Comparison of ENCODE assay signal across 11 cellular contexts in genomic region chr10:108789911-108790310, GRCh38.
A peak's percentile ranks its signal among the peaks of the same experiment; 100 is the strongest.
DNase-seq lines count a peak whose midpoint lies in the region; ATAC-seq and TF ChIP-seq lines count a peak whose summit lies in the region.
"Had no signal": no experiment of that assay in that cellular context is flagged by ENCODE, and none has a peak within 500 bp of the region (broad histone marks: within the 10 kb centered on the region; RNA-seq: fewer than 3 reads in every experiment).

No MANE protein-coding gene starts in this region.

- CTCF ChIA-PET in activated CD8-positive, alpha-beta T cell treated with anti-CD3 and anti-CD28 coated beads, Interleukin-2, amount 10 ng/mL, durations not matched to agents 7 days and 5 days (lab: Charles Lee), result no interaction called here

- no peaks in the 10 kb centered on the region for H3K36me3 ChIP-seq in RWPE2 (ENCODE audit: low read depth)

- no peaks in the 10 kb centered on the region for H3K4me1 Mint-ChIP-seq in activated naive CD8-positive, alpha-beta T cell treated with anti-CD3 and anti-CD28 coated beads for 36 hours
- H3K4me1 Mint-ChIP-seq in activated naive CD8-positive, alpha-beta T cell treated with anti-CD3 and anti-CD28 coated beads, Interleukin-2, amount 50 U/mL, for 24 hours, result no peaks in the 10 kb centered on the region
- H3K4me1 Mint-ChIP-seq in stimulated activated naive B cell treated with anti-CD40 and anti-IgM and Interleukin-4, amounts not matched to agents 10 μg/mL and 1 μg/mL and 100 μg/mL, for 72 hours, result no peaks in the 10 kb centered on the region
- H3K4me1 Mint-ChIP-seq in activated CD8-positive, alpha-beta T cell treated with anti-CD3 and anti-CD28 coated beads, Interleukin-2, amount 10 ng/mL, durations not matched to agents 7 days and 5 days (ENCODE audit: low read depth), result no peaks in the 10 kb centered on the region

- no peaks in the 10 kb centered on the region for H3K9me3 ChIP-seq in RWPE2 (ENCODE audit: severe bottlenecking)

- H3K27ac Mint-ChIP-seq in activated naive CD8-positive, alpha-beta T cell treated with anti-CD3 and anti-CD28 coated beads for 36 hours, result peak overlapping the region; percentile 8
- H3K27ac Mint-ChIP-seq in activated naive CD8-positive, alpha-beta T cell treated with anti-CD3 and anti-CD28 coated beads, Interleukin-2, amount 50 U/mL, for 24 hours, result no peak overlapping the region
- no peak overlapping the region for H3K27ac Mint-ChIP-seq in stimulated activated naive B cell treated with anti-CD40 and anti-IgM and Interleukin-4, amounts not matched to agents 10 μg/mL and 1 μg/mL and 100 μg/mL, for 72 hours
- H3K27ac Mint-ChIP-seq in activated CD8-positive, alpha-beta T cell treated with anti-CD3 and anti-CD28 coated beads, Interleukin-2, amount 10 ng/mL, durations not matched to agents 7 days and 5 days, result no peak overlapping the region

- ATAC-seq in activated naive CD8-positive, alpha-beta T cell treated with anti-CD3 and anti-CD28 coated beads, Interleukin-2, amount 50 U/mL, for 24 hours, result no peak
- ATAC-seq in HG02981 (IDR thresholded peaks at IDR 0.05; ENCODE audit: unreplicated experiment) (peak; percentile 80), RWPE2 (ENCODE audit: low read depth) (peak; percentile 95)
- ATAC-seq in stimulated activated naive B cell treated with anti-CD40 and anti-IgM and Interleukin-4, amounts not matched to agents 10 μg/mL and 1 μg/mL and 100 μg/mL, for 72 hours (replicated peaks), result peak; percentile 38 to 77
- ATAC-seq in activated CD8-positive, alpha-beta T cell treated with anti-CD3 and anti-CD28 coated beads, Interleukin-2, amount 10 ng/mL, durations not matched to agents 7 days and 5 days, result no peak
- ATAC-seq: A549 had no signal

- H3K4me3 Mint-ChIP-seq in activated naive CD8-positive, alpha-beta T cell treated with anti-CD3 and anti-CD28 coated beads for 36 hours, result no peak overlapping the region
- no peak overlapping the region for H3K4me3 Mint-ChIP-seq in activated naive CD8-positive, alpha-beta T cell treated with anti-CD3 and anti-CD28 coated beads, Interleukin-2, amount 50 U/mL, for 24 hours
- no peak overlapping the region for H3K4me3 Mint-ChIP-seq in stimulated activated naive B cell treated with anti-CD40 and anti-IgM and Interleukin-4, amounts not matched to agents 10 μg/mL and 1 μg/mL and 100 μg/mL, for 72 hours
- no peak overlapping the region for H3K4me3 Mint-ChIP-seq in activated CD8-positive, alpha-beta T cell treated with anti-CD3 and anti-CD28 coated beads, Interleukin-2, amount 10 ng/mL, durations not matched to agents 7 days and 5 days

- no peaks in the 10 kb centered on the region for H3K27me3 ChIP-seq in RWPE2 (ENCODE audit: insufficient read depth, poor library complexity, severe bottlenecking)

- no peaks in the 10 kb centered on the region for H3K27me3 Mint-ChIP-seq in activated naive CD8-positive, alpha-beta T cell treated with anti-CD3 and anti-CD28 coated beads for 36 hours
- no peaks in the 10 kb centered on the region for H3K27me3 Mint-ChIP-seq in activated naive CD8-positive, alpha-beta T cell treated with anti-CD3 and anti-CD28 coated beads, Interleukin-2, amount 50 U/mL, for 24 hours
- H3K27me3 Mint-ChIP-seq in stimulated activated naive B cell treated with anti-CD40 and anti-IgM and Interleukin-4, amounts not matched to agents 10 μg/mL and 1 μg/mL and 100 μg/mL, for 72 hours, result no peaks in the 10 kb centered on the region
- no peaks in the 10 kb centered on the region for H3K27me3 Mint-ChIP-seq in activated CD8-positive, alpha-beta T cell treated with anti-CD3 and anti-CD28 coated beads, Interleukin-2, amount 10 ng/mL, durations not matched to agents 7 days and 5 days (ENCODE audit: low read depth)

- H3K4me3 ChIP-seq in RWPE2 (ENCODE audit: severe bottlenecking), result no peak overlapping the region
- H3K4me3 ChIP-seq: A549, lung had no signal

- H3K36me3 Mint-ChIP-seq in activated naive CD8-positive, alpha-beta T cell treated with anti-CD3 and anti-CD28 coated beads for 36 hours, result no peaks in the 10 kb centered on the region
- no peaks in the 10 kb centered on the region for H3K36me3 Mint-ChIP-seq in activated naive CD8-positive, alpha-beta T cell treated with anti-CD3 and anti-CD28 coated beads, Interleukin-2, amount 50 U/mL, for 24 hours (ENCODE audit: low read depth)
- no peaks in the 10 kb centered on the region for H3K36me3 Mint-ChIP-seq in stimulated activated naive B cell treated with anti-CD40 and anti-IgM and Interleukin-4, amounts not matched to agents 10 μg/mL and 1 μg/mL and 100 μg/mL, for 72 hours
- H3K36me3 Mint-ChIP-seq in activated CD8-positive, alpha-beta T cell treated with anti-CD3 and anti-CD28 coated beads, Interleukin-2, amount 10 ng/mL, durations not matched to agents 7 days and 5 days (ENCODE audit: low read depth), result no peaks in the 10 kb centered on the region

- no peak for DNase-seq in activated naive CD8-positive, alpha-beta T cell treated with anti-CD3 and anti-CD28 coated beads for 36 hours
- DNase-seq in activated naive CD8-positive, alpha-beta T cell treated with anti-CD3 and anti-CD28 coated beads, Interleukin-2, amount 50 U/mL, for 24 hours, result no peak
- DNase-seq in RWPE2 (ENCODE audit: low spot score), result peak; percentile 34
- no peak for DNase-seq in stimulated activated naive B cell treated with anti-CD40 and anti-IgM and Interleukin-4, amounts not matched to agents 10 μg/mL and 1 μg/mL and 100 μg/mL, for 72 hours
- DNase-seq in iPS-NIHi11 (ENCODE audit: low spot score), result no peak
- no peak for DNase-seq in activated CD8-positive, alpha-beta T cell treated with anti-CD3 and anti-CD28 coated beads, Interleukin-2, amount 10 ng/mL, durations not matched to agents 7 days and 5 days
- DNase-seq in NCI-H1417 (lab: John Stamatoyannopoulos, UW), result no peak
- DNase-seq: activated naive CD4-positive, alpha-beta T cell had no signal

- H3K9me3 Mint-ChIP-seq in activated naive CD8-positive, alpha-beta T cell treated with anti-CD3 and anti-CD28 coated beads for 36 hours, result peaks cover 4% of the 10 kb centered on the region
- peaks cover 14% of the 10 kb centered on the region for H3K9me3 Mint-ChIP-seq in activated naive CD8-positive, alpha-beta T cell treated with anti-CD3 and anti-CD28 coated beads, Interleukin-2, amount 50 U/mL, for 24 hours
- peaks cover 5% of the 10 kb centered on the region in 2 donors for H3K9me3 Mint-ChIP-seq in stimulated activated naive B cell treated with anti-CD40 and anti-IgM and Interleukin-4, amounts not matched to agents 10 μg/mL and 1 μg/mL and 100 μg/mL, for 72 hours
- H3K9me3 Mint-ChIP-seq in activated CD8-positive, alpha-beta T cell treated with anti-CD3 and anti-CD28 coated beads, Interleukin-2, amount 10 ng/mL, durations not matched to agents 7 days and 5 days (ENCODE audit: insufficient read depth), result peaks cover 4% of the 10 kb centered on the region

- POLR2A ChIA-PET in activated CD8-positive, alpha-beta T cell treated with anti-CD3 and anti-CD28 coated beads, Interleukin-2, amount 10 ng/mL, durations not matched to agents 7 days and 5 days (lab: Charles Lee), result no interaction called here

- TF ChIP-seq CTCF in RWPE2 (IDR thresholded peaks at IDR 0.05; ENCODE audit: poor library complexity, severe bottlenecking), result no peak

- H3K4me1 ChIP-seq in RWPE2 (ENCODE audit: insufficient read depth, poor library complexity, severe bottlenecking), result peaks cover 53% of the 10 kb centered on the region
- H3K4me1 ChIP-seq: A549 had no signal

- H3K27ac ChIP-seq in RWPE2 (ENCODE audit: poor library complexity, severe bottlenecking), result peak overlapping the region; percentile 97
- H3K27ac ChIP-seq: A549 had no signal

Comparison
In these comparisons a context has a peak if more than half of its experiments do, and no peak if none do; other contexts are left out.
1. ATAC-seq: peak in HG02981 (single experiment), RWPE2 (single experiment) and stimulated activated naive B cell treated with anti-CD40 and anti-IgM and Interleukin-4, amounts not matched to agents 10 μg/mL and 1 μg/mL and 100 μg/mL, for 72 hours (2 of 2); none in activated naive CD8-positive, alpha-beta T cell treated with anti-CD3 and anti-CD28 coated beads, Interleukin-2, amount 50 U/mL, for 24 hours (single experiment) and activated CD8-positive, alpha-beta T cell treated with anti-CD3 and anti-CD28 coated beads, Interleukin-2, amount 10 ng/mL, durations not matched to agents 7 days and 5 days (single experiment).